In the genomic region with DNA sequence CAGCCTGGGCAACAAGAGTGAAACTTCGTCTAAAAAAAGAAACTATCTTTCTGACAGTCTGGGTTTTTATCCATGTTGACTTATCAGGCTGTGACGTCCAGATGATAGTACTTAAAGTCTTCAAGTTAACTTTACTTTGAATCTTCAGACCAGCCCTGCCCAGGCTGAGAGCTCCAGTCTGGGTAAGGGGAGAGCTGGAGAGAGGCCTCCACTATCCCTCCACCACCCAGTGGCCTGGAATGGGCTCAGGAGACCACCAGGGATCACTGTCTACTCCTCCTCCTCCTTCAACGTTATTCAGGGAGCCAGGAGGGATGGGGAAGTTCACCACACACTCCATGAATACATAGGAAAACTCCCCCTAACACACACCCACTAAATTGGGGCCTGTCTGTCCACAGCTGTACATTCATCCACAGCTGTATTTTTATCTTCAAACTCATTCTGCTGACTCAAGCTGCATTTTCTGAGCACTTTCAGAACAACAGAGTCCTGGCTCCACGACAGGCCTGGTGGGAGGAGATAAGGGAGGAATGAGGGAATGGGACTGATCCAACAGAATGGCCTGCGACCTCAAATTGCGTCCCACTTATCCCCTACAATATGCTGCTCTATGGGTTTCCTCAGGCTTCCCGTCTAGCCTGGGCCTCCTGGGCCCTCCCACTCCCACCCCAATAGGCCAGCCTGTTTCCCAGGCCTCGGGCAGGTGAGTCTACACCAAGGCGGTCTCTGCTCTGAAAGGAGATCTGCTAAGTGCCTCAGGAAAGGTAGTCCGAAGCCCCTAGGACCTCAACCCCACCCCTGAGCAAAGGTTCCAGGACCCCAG, we compare ENCODE assay signal across 1 cellular context.
TF ChIP-seq lines count a peak whose summit lies in the region.

No MANE protein-coding gene starts in this region.

TF ChIP-seq in H1, 55 proteins besides CTCF, POLR2A, EP300 and RAD21:
- TF ChIP-seq CTBP2 (IDR thresholded peaks at IDR 0.05; ENCODE audit: borderline replicate concordance, insufficient read depth, insufficient read length, low read length) (no peak), E2F6 (IDR thresholded peaks at IDR 0.05) (no peak), MAFK (IDR thresholded peaks at IDR 0.05; ENCODE audit: low read depth, low read length) (no peak), SP4 (IDR thresholded peaks at IDR 0.05; ENCODE audit: low read length) (no peak), RNF2 (IDR thresholded peaks at IDR 0.05; ENCODE audit: borderline replicate concordance, low read depth, low read length, missing control alignments, poor library complexity, severe bottlenecking) (no peak), TBP (IDR thresholded peaks at IDR 0.05; ENCODE audit: low read depth, low read length) (no peak), ZNF274 (IDR thresholded peaks at IDR 0.05; ENCODE audit: borderline replicate concordance, extremely low read depth, low read length) (no peak), SAP30 (IDR thresholded peaks at IDR 0.05; ENCODE audit: insufficient read depth, insufficient replicate concordance, low read length) (no peak), HDAC2 (IDR thresholded peaks at IDR 0.05; ENCODE audit: borderline replicate concordance in 1 of 2, low read depth in 2 of 2, low read length in 2 of 2) (no peak), ATF3 (IDR thresholded peaks at IDR 0.05; ENCODE audit: insufficient read depth, low read depth, low read length) (no peak), CBX8 (IDR thresholded peaks at IDR 0.05; ENCODE audit: borderline replicate concordance, low read depth, low read length) (no peak), ASH2L (IDR thresholded peaks at IDR 0.05; ENCODE audit: low read length) (no peak)
TF ChIP-seq in H1: peak in this region for 0.
